1 cellular context compared by ENCODE assay signal in the genomic region with DNA sequence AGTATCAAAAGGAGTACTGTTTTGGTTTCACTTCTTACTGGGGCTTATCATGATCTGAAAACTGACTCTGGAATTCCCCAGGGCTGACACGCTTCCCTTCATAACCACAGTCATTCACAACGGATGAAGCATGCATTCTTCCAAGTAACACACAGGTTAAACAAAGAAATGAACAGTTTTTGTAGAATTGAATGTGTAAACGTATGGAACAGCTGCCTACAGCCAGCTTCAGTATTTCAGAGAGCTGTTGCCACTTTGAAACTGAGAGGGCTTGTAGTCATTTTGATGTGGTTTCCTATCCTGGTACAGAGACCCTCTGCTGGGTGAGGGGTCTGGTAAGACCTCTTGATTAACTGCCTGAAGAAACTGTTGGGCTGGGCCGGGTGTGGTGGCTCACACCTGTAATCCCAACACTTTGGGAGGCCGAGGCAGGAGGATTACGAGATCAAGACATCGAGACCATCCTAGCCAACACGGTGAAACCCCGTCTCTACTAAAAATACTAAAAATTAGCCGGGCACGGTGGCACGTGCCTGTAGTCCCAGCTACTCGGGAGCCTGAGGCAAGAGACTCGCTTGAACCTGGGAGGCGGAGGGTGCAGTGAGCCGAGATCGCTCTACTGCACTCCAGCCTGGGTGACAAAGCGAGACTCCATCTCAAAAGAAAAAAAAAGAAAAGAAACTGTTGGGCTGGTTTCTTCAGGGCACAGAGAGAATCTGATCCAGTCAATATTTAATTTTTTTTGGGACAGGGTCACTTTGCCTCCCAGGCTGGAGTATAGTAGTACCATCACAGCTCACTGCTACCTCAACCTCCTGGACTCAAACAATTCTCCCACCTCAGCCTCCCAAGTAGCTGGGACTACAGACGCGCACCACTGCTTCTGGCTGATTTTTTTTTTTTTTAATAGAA.
TF ChIP-seq lines count a peak whose summit lies in the region.

No MANE protein-coding gene starts in this region.

TF ChIP-seq in H1, 55 proteins besides CTCF, POLR2A, EP300 and RAD21 (continued from another document):
- no peak for TF ChIP-seq JUN (IDR thresholded peaks at IDR 0.05; ENCODE audit: low read depth, low read length)
- TF ChIP-seq RBBP5 (IDR thresholded peaks at IDR 0.05; ENCODE audit: borderline replicate concordance, low read depth, low read length) = no peak
- TF ChIP-seq KDM5A (IDR thresholded peaks at IDR 0.05; ENCODE audit: low read length) = no peak
- no peak for TF ChIP-seq YY1 (IDR thresholded peaks at IDR 0.05; ENCODE audit: low read depth, low read length)
- TF ChIP-seq, protein P1, sequence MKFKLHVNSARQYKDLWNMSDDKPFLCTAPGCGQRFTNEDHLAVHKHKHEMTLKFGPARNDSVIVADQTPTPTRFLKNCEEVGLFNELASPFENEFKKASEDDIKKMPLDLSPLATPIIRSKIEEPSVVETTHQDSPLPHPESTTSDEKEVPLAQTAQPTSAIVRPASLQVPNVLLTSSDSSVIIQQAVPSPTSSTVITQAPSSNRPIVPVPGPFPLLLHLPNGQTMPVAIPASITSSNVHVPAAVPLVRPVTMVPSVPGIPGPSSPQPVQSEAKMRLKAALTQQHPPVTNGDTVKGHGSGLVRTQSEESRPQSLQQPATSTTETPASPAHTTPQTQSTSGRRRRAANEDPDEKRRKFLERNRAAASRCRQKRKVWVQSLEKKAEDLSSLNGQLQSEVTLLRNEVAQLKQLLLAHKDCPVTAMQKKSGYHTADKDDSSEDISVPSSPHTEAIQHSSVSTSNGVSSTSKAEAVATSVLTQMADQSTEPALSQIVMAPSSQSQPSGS (IDR thresholded peaks at IDR 0.05; ENCODE audit: low read length) = no peak
- TF ChIP-seq SIX5 (IDR thresholded peaks at IDR 0.05; ENCODE audit: low read depth, low read length) = no peak
- TF ChIP-seq FOSL1 (IDR thresholded peaks at IDR 0.05; ENCODE audit: insufficient read depth, low read depth, low read length) = no peak
- TF ChIP-seq SP1 (IDR thresholded peaks at IDR 0.05; ENCODE audit: low read depth, low read length) = no peak
- no peak for TF ChIP-seq SP2 (IDR thresholded peaks at IDR 0.05; ENCODE audit: low read length)
- TF ChIP-seq ASH2L (IDR thresholded peaks at IDR 0.05; ENCODE audit: low read length) = no peak
- no peak for TF ChIP-seq SAP30 (IDR thresholded peaks at IDR 0.05; ENCODE audit: insufficient read depth, insufficient replicate concordance, low read length)
- TF ChIP-seq HDAC2 (IDR thresholded peaks at IDR 0.05; ENCODE audit: borderline replicate concordance in 1 of 2, low read depth in 2 of 2, low read length in 2 of 2) = no peak
- no peak for TF ChIP-seq SP4 (IDR thresholded peaks at IDR 0.05; ENCODE audit: low read length)
- TF ChIP-seq, protein P2, sequence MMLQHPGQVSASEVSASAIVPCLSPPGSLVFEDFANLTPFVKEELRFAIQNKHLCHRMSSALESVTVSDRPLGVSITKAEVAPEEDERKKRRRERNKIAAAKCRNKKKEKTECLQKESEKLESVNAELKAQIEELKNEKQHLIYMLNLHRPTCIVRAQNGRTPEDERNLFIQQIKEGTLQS (IDR thresholded peaks at IDR 0.05; ENCODE audit: insufficient read depth, low read depth, low read length) = no peak
